In genomic region chr10:68110027-68110426, GRCh38 we compare ENCODE assay signal across 2 cellular contexts.
A peak's percentile ranks its signal among the peaks of the same experiment; 100 is the strongest.
TF ChIP-seq lines count a peak whose summit lies in the region.

No MANE protein-coding gene starts in this region.

TF ChIP-seq in HEK293, 187 proteins besides CTCF, POLR2A, EP300 and RAD21:
- TF ChIP-seq PRDM1 (tag by site-specific recombination; IDR thresholded peaks at IDR 0.05) (peak; percentile 45; the same call in 1 of the 2 replicates), ZNF544 (tag by site-specific recombination; IDR thresholded peaks at IDR 0.05) (no peak), ZNF174 (tag by site-specific recombination; IDR thresholded peaks at IDR 0.05) (no peak)

TF ChIP-seq in K562, 482 proteins besides CTCF, POLR2A, EP300 and RAD21:
- TF ChIP-seq CBX8 (IDR thresholded peaks at IDR 0.05; ENCODE audit: borderline replicate concordance, extremely low read depth, low read depth, low read length, poor library complexity, severe bottlenecking): peak; percentile 30
- TF ChIP-seq ZNF395 (CRISPR knock-in tag; IDR thresholded peaks at IDR 0.05): no peak
- no peak for TF ChIP-seq ZNF224 (CRISPR knock-in tag; IDR thresholded peaks at IDR 0.05)
- TF ChIP-seq SRSF7 (optimal IDR thresholded peaks at IDR 0.05; ENCODE audit: low read depth, low read length): peak; percentile 35
TF ChIP-seq in K562: peak in this region for 2.
